8 cellular contexts compared by ENCODE assay signal in the genomic region with DNA sequence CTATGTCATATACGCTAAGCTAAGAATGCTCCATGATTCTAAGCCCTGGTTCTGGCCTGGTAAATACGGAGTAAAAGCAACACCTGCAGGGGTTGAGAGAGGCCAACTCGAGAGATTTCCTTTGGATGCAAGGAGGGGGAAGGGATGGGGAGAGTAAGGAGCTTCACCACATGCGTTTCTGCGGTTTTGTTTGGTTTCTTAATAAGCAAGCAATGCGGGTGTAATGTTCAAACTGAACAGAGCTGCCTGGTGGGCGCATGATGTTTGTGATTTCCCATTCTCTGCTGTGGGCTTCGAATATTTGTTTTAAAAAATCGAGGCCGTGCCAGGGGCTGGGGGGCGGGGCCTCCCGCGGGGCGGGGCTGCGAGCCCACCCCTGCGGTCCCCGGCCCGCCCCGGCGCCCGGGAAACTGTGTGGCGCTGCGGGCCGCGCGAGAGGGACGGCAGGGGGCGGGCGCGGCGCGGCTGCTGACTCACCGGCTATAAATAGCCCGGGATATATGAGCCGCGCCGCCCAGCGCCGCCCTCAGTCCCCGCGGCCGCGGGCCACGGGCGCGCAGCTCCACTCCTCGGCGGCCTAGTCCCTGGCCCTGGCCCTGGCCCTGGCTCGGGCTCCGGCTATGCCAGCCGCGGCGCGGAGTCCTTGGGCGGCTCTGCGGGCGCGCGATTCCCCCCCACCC. TPM values are rescaled to one million over a fixed set of nuclear protein-coding genes. Genes with fewer than 3 reads are reported as not detected.
DNase-seq lines count a peak whose midpoint lies in the region; ATAC-seq and TF ChIP-seq lines count a peak whose summit lies in the region.

No MANE protein-coding gene starts in this region.

- H3K36me3 ChIP-seq in MG63 (peaks cover 45% of the 10 kb centered on the region), SK-N-MC (ENCODE audit: insufficient read depth, low read length) (no peaks in the 10 kb centered on the region), suprapubic skin (peaks cover 26% of the 10 kb centered on the region)

- TF ChIP-seq CTCF in glutamatergic neuron (IDR thresholded peaks at IDR 0.05; ENCODE audit: partially characterized antibody, unreplicated experiment) (peak; percentile 54), omental fat pad (IDR thresholded peaks at IDR 0.05) (no peak), suprapubic skin (IDR thresholded peaks at IDR 0.05) (peak in 1 of 2 donors; percentile 70)

- ATAC-seq in GM21723 (IDR thresholded peaks at IDR 0.05; ENCODE audit: unreplicated experiment) (peak; percentile 38), omental fat pad (ENCODE audit: low FRiP score) (peak; percentile 70)

- no peaks in the 10 kb centered on the region for H3K9me3 ChIP-seq in MG63
- no peaks in the 10 kb centered on the region for H3K9me3 ChIP-seq in SK-N-MC (ENCODE audit: low read depth, low read length)
- no peaks in the 10 kb centered on the region for H3K9me3 ChIP-seq in suprapubic skin

- TF ChIP-seq POLR2A in suprapubic skin (IDR thresholded peaks at IDR 0.05), result peak; percentile 100

- H3K4me1 Mint-ChIP-seq in activated naive CD4-positive, alpha-beta T cell treated with anti-CD3 and anti-CD28 coated beads, Interleukin-2, amount 50 U/mL, for 24 hours, result peaks cover 14% of the 10 kb centered on the region
- peaks cover 12% of the 10 kb centered on the region for H3K4me1 Mint-ChIP-seq in glutamatergic neuron (ENCODE audit: low read depth, unreplicated experiment)

- 4% methylated on average over 28 of the region's 59 CpGs for WGBS in suprapubic skin

- H3K4me3 ChIP-seq in MG63, result peak overlapping the region; percentile 93
- H3K4me3 ChIP-seq in SK-N-MC, result peak overlapping the region; percentile 81
- peak overlapping the region; percentile 93 for H3K4me3 ChIP-seq in suprapubic skin

- H3K9ac ChIP-seq in SK-N-MC (ENCODE audit: insufficient read length), result peak overlapping the region; percentile 81

- no peaks in the 10 kb centered on the region for H3K9me3 Mint-ChIP-seq in activated naive CD4-positive, alpha-beta T cell treated with anti-CD3 and anti-CD28 coated beads, Interleukin-2, amount 50 U/mL, for 24 hours
- peaks cover 10% of the 10 kb centered on the region for H3K9me3 Mint-ChIP-seq in glutamatergic neuron (ENCODE audit: unreplicated experiment)

- peak overlapping the region; percentile 66 for H3K27ac Mint-ChIP-seq in activated naive CD4-positive, alpha-beta T cell treated with anti-CD3 and anti-CD28 coated beads, Interleukin-2, amount 50 U/mL, for 24 hours
- H3K27ac Mint-ChIP-seq in glutamatergic neuron (ENCODE audit: unreplicated experiment), result peak overlapping the region; percentile 95

- H3K27me3 Mint-ChIP-seq in activated naive CD4-positive, alpha-beta T cell treated with anti-CD3 and anti-CD28 coated beads, Interleukin-2, amount 50 U/mL, for 24 hours, result no peaks in the 10 kb centered on the region
- peaks cover 7% of the 10 kb centered on the region for H3K27me3 Mint-ChIP-seq in glutamatergic neuron (ENCODE audit: unreplicated experiment)

- DNase-seq in DMS 273 treated with DMSO at 0.1 percent for 48 hours (lab: John Stamatoyannopoulos, UW), result peak; percentile 62
- peak; percentile 87 for DNase-seq in MG63
- DNase-seq in SK-N-MC (ENCODE audit: low read depth, low spot score), result no peak
- DNase-seq in glutamatergic neuron, result peak; percentile 91
- DNase-seq in omental fat pad (ENCODE audit: low spot score), result peak; percentile 58
- DNase-seq in suprapubic skin (ENCODE audit: low spot score in 2 of 2), result peak; percentile 91 to 93

- H3K36me3 Mint-ChIP-seq in activated naive CD4-positive, alpha-beta T cell treated with anti-CD3 and anti-CD28 coated beads, Interleukin-2, amount 50 U/mL, for 24 hours, result no peaks in the 10 kb centered on the region
- H3K36me3 Mint-ChIP-seq in glutamatergic neuron (ENCODE audit: unreplicated experiment), result no peaks in the 10 kb centered on the region

- H3K27ac ChIP-seq in SK-N-MC, result peak overlapping the region; percentile 92
- H3K27ac ChIP-seq in suprapubic skin, result peak overlapping the region; percentile 96

- no peak for TF ChIP-seq EP300 in suprapubic skin (IDR thresholded peaks at IDR 0.05)

- H3K27me3 ChIP-seq in MG63, result no peaks in the 10 kb centered on the region
- no peaks in the 10 kb centered on the region for H3K27me3 ChIP-seq in suprapubic skin

- peak overlapping the region; percentile 34 for H3K4me3 Mint-ChIP-seq in activated naive CD4-positive, alpha-beta T cell treated with anti-CD3 and anti-CD28 coated beads, Interleukin-2, amount 50 U/mL, for 24 hours
- peak overlapping the region; percentile 56 for H3K4me3 Mint-ChIP-seq in glutamatergic neuron (ENCODE audit: unreplicated experiment)

- H3K4me1 ChIP-seq in suprapubic skin, result peaks cover 47% of the 10 kb centered on the region

RNA-seq across cellular contexts. Expression of a gene that starts 5.1 kb away (rescaled TPM):
- total RNA-seq in MG63 (2014; rRNA removed; shearing (Covaris generic); ENCODE audit: low replicate concordance), result 14.7 and 38.8 TPM in 2 replicates
- total RNA-seq in glutamatergic neuron (ENCODE audit: unreplicated experiment) (37.0 TPM), omental fat pad (1 to 10 TPM; 1.0 to 9.1 (median 1.8) TPM), suprapubic skin (10 to 100 TPM in 2 of 4 donors, 1 to 10 TPM in 2; 5.6 to 13.6 (median 9.7) TPM)

RNA-seq across cellular contexts. Expression of a gene that starts 30.4 kb away (rescaled TPM):
- total RNA-seq in MG63 (2014; rRNA removed; shearing (Covaris generic); ENCODE audit: low replicate concordance), result 17.5 and 22.9 TPM in 2 replicates
- total RNA-seq in glutamatergic neuron (ENCODE audit: unreplicated experiment) (16.8 TPM), omental fat pad (10 to 100 TPM in 2 of 4 donors, 1 to 10 TPM in 2; 8.2 to 16.7 (median 12.5) TPM), suprapubic skin (10 to 100 TPM; 24.6 to 33.2 (median 27.4) TPM)

RNA-seq across cellular contexts. Expression of a gene that starts 48.8 kb away (rescaled TPM):
- 5.5 TPM in 1 of 2 replicates, not detected in the other for total RNA-seq in MG63 (2014; rRNA removed; shearing (Covaris generic); ENCODE audit: low replicate concordance)
- 65.0 TPM for total RNA-seq in glutamatergic neuron (ENCODE audit: unreplicated experiment)
- total RNA-seq in omental fat pad, result 1 to 10 TPM; 3.3 to 8.2 (median 5.7) TPM
- 10 to 100 TPM in 2 of 4 donors, 1 to 10 TPM in 2; 6.6 to 13.5 (median 10.6) TPM for total RNA-seq in suprapubic skin
